11 cellular contexts compared by ENCODE assay signal in the genomic region with DNA sequence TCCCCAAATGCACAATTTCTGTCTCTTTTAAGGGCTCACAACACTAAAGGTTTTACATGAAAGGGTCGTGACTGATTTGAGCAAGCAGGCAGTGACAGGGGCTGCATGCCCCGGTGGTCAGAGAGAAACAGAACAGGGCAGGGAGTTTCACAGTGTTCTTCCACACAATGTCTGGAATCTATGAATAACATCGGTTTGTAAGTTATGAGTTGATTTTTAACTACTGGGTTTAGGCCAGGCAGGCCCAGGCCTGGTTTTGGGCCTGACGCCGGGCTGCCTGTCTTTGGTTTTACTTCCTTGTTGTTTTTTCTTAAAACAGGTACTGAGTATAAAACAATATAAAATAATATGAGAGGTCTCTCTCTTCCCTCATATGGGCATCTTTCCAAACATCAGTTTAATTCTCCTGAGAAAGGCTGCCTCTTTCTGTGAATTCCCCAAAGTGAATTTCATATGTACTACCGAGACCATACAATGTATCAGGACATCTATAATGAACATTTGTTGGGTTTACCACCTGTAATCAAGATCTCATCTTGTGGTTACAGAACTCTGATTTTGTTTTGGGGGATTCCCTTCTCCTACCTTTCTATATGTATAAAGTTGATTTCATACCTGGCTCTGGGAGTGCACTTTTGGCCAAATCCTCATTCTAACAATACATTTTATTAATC.
DNase-seq lines count a peak whose midpoint lies in the region; ATAC-seq, FAIRE-seq and TF ChIP-seq lines count a peak whose summit lies in the region.
"Had no signal": no experiment of that assay in that cellular context is flagged by ENCODE, and none has a peak within 500 bp of the region (broad histone marks: within the 10 kb centered on the region; RNA-seq: fewer than 3 reads in every experiment).

No MANE protein-coding gene starts in this region.

- DNase-seq in activated CD8-positive, alpha-beta T cell treated with anti-CD3 and anti-CD28 coated beads for 36 hours = peak; percentile 14
- DNase-seq in activated CD8-positive, alpha-beta T cell treated with anti-CD3 and anti-CD28 coated beads, Interleukin-2, amount 10 ng/mL, durations not matched to agents 7 days and 5 days = no peak
- DNase-seq in keratinocyte (ENCODE audit: low read depth, low spot score) (no peak), transverse colon (peak; percentile 48), HuH-7 (ENCODE audit: low spot score) (no peak), GOT3 (lab: John Stamatoyannopoulos, UW) (no peak), G401 (ENCODE audit: low spot score) (no peak)
- DNase-seq: KBM-7 had no signal

- CTCF ChIA-PET in activated CD8-positive, alpha-beta T cell treated with anti-CD3 and anti-CD28 coated beads for 36 hours (lab: Charles Lee) = no interaction called here
- CTCF ChIA-PET in activated CD8-positive, alpha-beta T cell treated with anti-CD3 and anti-CD28 coated beads, Interleukin-2, amount 10 ng/mL, durations not matched to agents 7 days and 5 days (lab: Charles Lee) = interaction anchor here (1.2 kb wide), 1 partner anchor 16 kb away, joined by 4 read pairs; no protein-coding TSS in a partner anchor

- H3K4me2 ChIP-seq in OCI-LY1 (ENCODE audit: low read length) (peak overlapping the region; percentile 23; the same call in 1 of the 2 replicates), keratinocyte (ENCODE audit: control insufficient read depth, extremely low read depth, insufficient read depth, low read depth, low read length) (no peak overlapping the region)
- H3K4me2 ChIP-seq: A549 had no signal

- peak overlapping the region; percentile 10 for H3K27ac Mint-ChIP-seq in activated CD8-positive, alpha-beta T cell treated with anti-CD3 and anti-CD28 coated beads for 36 hours
- no peak overlapping the region for H3K27ac Mint-ChIP-seq in activated CD8-positive, alpha-beta T cell treated with anti-CD3 and anti-CD28 coated beads, Interleukin-2, amount 10 ng/mL, durations not matched to agents 7 days and 5 days

- no peaks in the 10 kb centered on the region for H3K9me3 Mint-ChIP-seq in activated CD8-positive, alpha-beta T cell treated with anti-CD3 and anti-CD28 coated beads for 36 hours
- no peaks in the 10 kb centered on the region for H3K9me3 Mint-ChIP-seq in activated CD8-positive, alpha-beta T cell treated with anti-CD3 and anti-CD28 coated beads, Interleukin-2, amount 10 ng/mL, durations not matched to agents 7 days and 5 days (ENCODE audit: insufficient read depth)

- no peak for TF ChIP-seq POLR2A in transverse colon (IDR thresholded peaks at IDR 0.05)

- no peaks in the 10 kb centered on the region for H3K9me2 ChIP-seq in OCI-LY1 (ENCODE audit: low read depth, low read length)

- no peak overlapping the region for H3K4me3 ChIP-seq in OCI-LY1 (ENCODE audit: low read depth, low read length, poor library complexity, severe bottlenecking)
- no peak overlapping the region for H3K4me3 ChIP-seq in keratinocyte (ENCODE audit: control insufficient read depth in 2 of 3, extremely low read depth in 1 of 3, insufficient read depth in 2 of 3, low read depth in 1 of 3, low read length in 3 of 3)
- no peak overlapping the region for H3K4me3 ChIP-seq in transverse colon
- H3K4me3 ChIP-seq: A549 had no signal

- H4K20me1 ChIP-seq in OCI-LY1 (ENCODE audit: insufficient read depth, low read length) (no peaks in the 10 kb centered on the region), keratinocyte (ENCODE audit: control insufficient read depth, extremely low read depth, insufficient read depth, low read length) (no peaks in the 10 kb centered on the region)

- no peaks in the 10 kb centered on the region for H3K36me3 Mint-ChIP-seq in activated CD8-positive, alpha-beta T cell treated with anti-CD3 and anti-CD28 coated beads for 36 hours (ENCODE audit: low read depth)
- H3K36me3 Mint-ChIP-seq in activated CD8-positive, alpha-beta T cell treated with anti-CD3 and anti-CD28 coated beads, Interleukin-2, amount 10 ng/mL, durations not matched to agents 7 days and 5 days (ENCODE audit: low read depth) = no peaks in the 10 kb centered on the region

- no peaks in the 10 kb centered on the region for H3K27me3 ChIP-seq in OCI-LY1 (ENCODE audit: insufficient read depth, low read length)
- no peaks in the 10 kb centered on the region for H3K27me3 ChIP-seq in keratinocyte (ENCODE audit: control insufficient read depth, extremely low read depth, insufficient read depth, low read length)
- no peaks in the 10 kb centered on the region for H3K27me3 ChIP-seq in transverse colon
- H3K27me3 ChIP-seq: neutrophil had no signal

- H3K9me1 ChIP-seq in keratinocyte (ENCODE audit: control insufficient read depth, extremely low read depth, insufficient read depth, low read length) = no peaks in the 10 kb centered on the region

- in situ Hi-C loops in transverse colon (cut with MboI; ENCODE audit: low pct_ligation_motif_present in 1 of 4, low pct_unique_long_range_greater_than_20kb in 1 of 4, low sequenced_read_pairs in 3 of 4) = no loop called here
- in situ Hi-C loops in G401 (cut with HindIII; ENCODE audit: low sequenced_read_pairs) = no loop called here

- no peak for FAIRE-seq in keratinocyte (lab: Jason Lieb, UNC)
- FAIRE-seq: A549 had no signal

- H3K79me2 ChIP-seq in OCI-LY1 (ENCODE audit: insufficient read depth, low read length) (no peaks in the 10 kb centered on the region), keratinocyte (ENCODE audit: control insufficient read depth, insufficient read depth, low read length) (no peaks in the 10 kb centered on the region)

- H3F3A ChIP-seq in OCI-LY1 (ENCODE audit: insufficient read depth, low read length) = no peaks in the 10 kb centered on the region; the same call in 1 of the 2 replicates

- intact Hi-C loops in activated CD8-positive, alpha-beta T cell treated with anti-CD3 and anti-CD28 coated beads for 36 hours (cut with micrococcal nuclease) = no loop called here
- intact Hi-C loops in transverse colon (cut with DNase I; ENCODE audit: low total_unique reads) = no loop called here

- H3K9ac ChIP-seq in OCI-LY1 (ENCODE audit: low read length) (peak overlapping the region; percentile 35; the same call in 1 of the 2 replicates), keratinocyte (ENCODE audit: control insufficient read depth, extremely low read depth, insufficient read depth, low read length) (no peak overlapping the region)

- H3K4me3 Mint-ChIP-seq in activated CD8-positive, alpha-beta T cell treated with anti-CD3 and anti-CD28 coated beads for 36 hours = no peak overlapping the region
- H3K4me3 Mint-ChIP-seq in activated CD8-positive, alpha-beta T cell treated with anti-CD3 and anti-CD28 coated beads, Interleukin-2, amount 10 ng/mL, durations not matched to agents 7 days and 5 days = no peak overlapping the region

- TF ChIP-seq EP300 in transverse colon (IDR thresholded peaks at IDR 0.05; ENCODE audit: low read depth) = no peak

- H3K27ac ChIP-seq in OCI-LY1 (ENCODE audit: low read depth, low read length, poor library complexity, severe bottlenecking) (no peak overlapping the region), keratinocyte (ENCODE audit: control insufficient read depth, insufficient read depth, low read length) (no peak overlapping the region), transverse colon (peak overlapping the region; percentile 68 to 73 (median 72))
- H3K27ac ChIP-seq: A549, neutrophil had no signal

- ATAC-seq in activated CD8-positive, alpha-beta T cell treated with anti-CD3 and anti-CD28 coated beads for 36 hours = peak; percentile 25
- ATAC-seq in activated CD8-positive, alpha-beta T cell treated with anti-CD3 and anti-CD28 coated beads, Interleukin-2, amount 10 ng/mL, durations not matched to agents 7 days and 5 days = no peak
- ATAC-seq: A549 had no signal

- dilution Hi-C loops in keratinocyte (cut with MboI; ENCODE audit: extremely low pct_ligation_motif_present, low sequenced_read_pairs) = no loop called here

- no peaks in the 10 kb centered on the region for H3K27me3 Mint-ChIP-seq in activated CD8-positive, alpha-beta T cell treated with anti-CD3 and anti-CD28 coated beads for 36 hours
- no peaks in the 10 kb centered on the region for H3K27me3 Mint-ChIP-seq in activated CD8-positive, alpha-beta T cell treated with anti-CD3 and anti-CD28 coated beads, Interleukin-2, amount 10 ng/mL, durations not matched to agents 7 days and 5 days (ENCODE audit: low read depth)

- H3K36me3 ChIP-seq in OCI-LY1 (ENCODE audit: insufficient read depth, low read length) (no peaks in the 10 kb centered on the region), keratinocyte (ENCODE audit: control insufficient read depth in 2 of 2, extremely low read depth in 1 of 2, insufficient read depth in 2 of 2, low read length in 2 of 2) (no peaks in the 10 kb centered on the region), transverse colon (no peaks in the 10 kb centered on the region)
- H3K36me3 ChIP-seq: neutrophil had no signal

- 27 to 31% methylated on average over 6 of the region's 6 CpGs for WGBS in transverse colon (ENCODE audit: low coverage in 1 of 2), 2 donors

- TF ChIP-seq CTCF in activated CD8-positive, alpha-beta T cell treated with anti-CD3 and anti-CD28 coated beads for 36 hours (IDR thresholded peaks at IDR 0.05) = no peak
- TF ChIP-seq CTCF in OCI-LY1 (IDR thresholded peaks at IDR 0.05; ENCODE audit: low read length) = no peak
- no peak for TF ChIP-seq CTCF in keratinocyte (optimal IDR thresholded peaks at IDR 0.05 in 1 of 3, IDR thresholded peaks at IDR 0.05 in 1 of 3, conservative IDR thresholded peaks at IDR 0.05 in 1 of 3; ENCODE audit: extremely low read depth in 1 of 3, insufficient read depth in 2 of 3, low read length in 3 of 3)
- TF ChIP-seq CTCF in transverse colon (IDR thresholded peaks at IDR 0.05) = no peak

- H2AFZ ChIP-seq in OCI-LY1 (ENCODE audit: low read length) = peak overlapping the region; percentile 19
- peak overlapping the region; percentile 80 for H2AFZ ChIP-seq in keratinocyte (ENCODE audit: control insufficient read depth, low read length)

- no peaks in the 10 kb centered on the region for H3K9me3 ChIP-seq in OCI-LY1 (ENCODE audit: low read length)
- no peaks in the 10 kb centered on the region for H3K9me3 ChIP-seq in keratinocyte (ENCODE audit: control insufficient read depth, low read depth, low read length)
- H3K9me3 ChIP-seq in transverse colon = no peaks in the 10 kb centered on the region
- H3K9me3 ChIP-seq: A549, neutrophil had no signal

- H3K4me1 ChIP-seq in OCI-LY1 (ENCODE audit: insufficient read depth, low read length, severe bottlenecking) (peaks cover 11% of the 10 kb centered on the region), keratinocyte (ENCODE audit: control insufficient read depth, extremely low read depth, insufficient read depth, low read length) (no peaks in the 10 kb centered on the region), transverse colon (peaks cover 3 to 44% (median 18%) of the 10 kb centered on the region in 4 donors)
- H3K4me1 ChIP-seq: A549 had no signal

- POLR2A ChIA-PET in activated CD8-positive, alpha-beta T cell treated with anti-CD3 and anti-CD28 coated beads for 36 hours (lab: Charles Lee) = no interaction called here
- POLR2A ChIA-PET in activated CD8-positive, alpha-beta T cell treated with anti-CD3 and anti-CD28 coated beads, Interleukin-2, amount 10 ng/mL, durations not matched to agents 7 days and 5 days (lab: Charles Lee) = no interaction called here

- H3K4me1 Mint-ChIP-seq in activated CD8-positive, alpha-beta T cell treated with anti-CD3 and anti-CD28 coated beads for 36 hours (ENCODE audit: low read depth) = peaks cover 14% of the 10 kb centered on the region
- peaks cover 8% of the 10 kb centered on the region for H3K4me1 Mint-ChIP-seq in activated CD8-positive, alpha-beta T cell treated with anti-CD3 and anti-CD28 coated beads, Interleukin-2, amount 10 ng/mL, durations not matched to agents 7 days and 5 days (ENCODE audit: low read depth)

Comparison
In these comparisons a context has a peak if more than half of its experiments do, and no peak if none do; other contexts are left out.
1. DNase-seq: peak in activated CD8-positive, alpha-beta T cell treated with anti-CD3 and anti-CD28 coated beads for 36 hours (single experiment) and transverse colon (single experiment); none in activated CD8-positive, alpha-beta T cell treated with anti-CD3 and anti-CD28 coated beads, Interleukin-2, amount 10 ng/mL, durations not matched to agents 7 days and 5 days (single experiment), keratinocyte (single experiment), HuH-7 (single experiment), GOT3 (single experiment) and G401 (single experiment).
2. H3K27ac ChIP-seq: peak in transverse colon (4 of 4); none in OCI-LY1 (single experiment) and keratinocyte (single experiment).